ENCODE assay signal across 9 cellular contexts in genomic region chr9:37026936-37027581, GRCh38.
DNase-seq lines count a peak whose midpoint lies in the region; ATAC-seq and TF ChIP-seq lines count a peak whose summit lies in the region.
"Had no signal": no experiment of that assay in that cellular context is flagged by ENCODE, and none has a peak within 500 bp of the region (broad histone marks: within the 10 kb centered on the region; RNA-seq: fewer than 3 reads in every experiment).

No MANE protein-coding gene starts in this region.

- H3K27me3 ChIP-seq in neuron (ENCODE audit: insufficient read depth, low read length), result peaks cover 20% of the 10 kb centered on the region

- no peaks in the 10 kb centered on the region for H3K9me3 Mint-ChIP-seq in activated naive CD8-positive, alpha-beta T cell treated with anti-CD3 and anti-CD28 coated beads, Interleukin-2, amount 50 U/mL, for 24 hours
- H3K9me3 Mint-ChIP-seq: HFFc6 had no signal

- peak overlapping the region; percentile 27 for H2AFZ ChIP-seq in neuron (ENCODE audit: low read depth, low read length)

- H3K4me1 Mint-ChIP-seq in activated naive CD8-positive, alpha-beta T cell treated with anti-CD3 and anti-CD28 coated beads, Interleukin-2, amount 50 U/mL, for 24 hours, result peaks cover 39% of the 10 kb centered on the region

- ATAC-seq in HG03135 (IDR thresholded peaks at IDR 0.05; ENCODE audit: unreplicated experiment), result peak; percentile 0
- ATAC-seq in activated naive CD8-positive, alpha-beta T cell treated with anti-CD3 and anti-CD28 coated beads, Interleukin-2, amount 50 U/mL, for 24 hours, result no peak
- no peak for ATAC-seq in HG03045 (IDR thresholded peaks at IDR 0.05; ENCODE audit: unreplicated experiment)
- no peak for ATAC-seq in GM21717 (IDR thresholded peaks at IDR 0.05; ENCODE audit: unreplicated experiment)

- H3K36me3 ChIP-seq in neuron (ENCODE audit: insufficient read depth, low read length), result no peaks in the 10 kb centered on the region

- H3K36me3 Mint-ChIP-seq in activated naive CD8-positive, alpha-beta T cell treated with anti-CD3 and anti-CD28 coated beads, Interleukin-2, amount 50 U/mL, for 24 hours (ENCODE audit: low read depth), result peaks cover 1% of the 10 kb centered on the region

- no peak overlapping the region for H3K27ac Mint-ChIP-seq in activated naive CD8-positive, alpha-beta T cell treated with anti-CD3 and anti-CD28 coated beads, Interleukin-2, amount 50 U/mL, for 24 hours
- H3K27ac Mint-ChIP-seq: HFFc6 had no signal

- no peak for TF ChIP-seq CTCF in GM12864 (IDR thresholded peaks at IDR 0.05; ENCODE audit: low read depth, low read length, missing control alignments)

- H3K4me3 ChIP-seq in GM12864 (ENCODE audit: low read depth, low read length) (peak overlapping the region; percentile 79), neuron (ENCODE audit: low read length) (peak overlapping the region; percentile 47)

- DNase-seq in GM12864 (ENCODE audit: low read depth) (no peak), cerebellar nuclear complex (lab: John Stamatoyannopoulos, UW) (no peak), NCI-H2196 (lab: John Stamatoyannopoulos, UW; ENCODE audit: unreplicated experiment) (no peak)
- DNase-seq in activated naive CD8-positive, alpha-beta T cell treated with anti-CD3 and anti-CD28 coated beads, Interleukin-2, amount 50 U/mL, for 24 hours, result no peak

- peak overlapping the region; percentile 65 for H3K4me3 Mint-ChIP-seq in activated naive CD8-positive, alpha-beta T cell treated with anti-CD3 and anti-CD28 coated beads, Interleukin-2, amount 50 U/mL, for 24 hours

- peaks cover 26% of the 10 kb centered on the region for H3K4me1 ChIP-seq in neuron (ENCODE audit: insufficient read depth, low read length)

- H3K9me3 ChIP-seq in neuron (ENCODE audit: low read length), result no peaks in the 10 kb centered on the region

- peaks cover 89% of the 10 kb centered on the region for H3K27me3 Mint-ChIP-seq in activated naive CD8-positive, alpha-beta T cell treated with anti-CD3 and anti-CD28 coated beads, Interleukin-2, amount 50 U/mL, for 24 hours
